In genomic region chr3:40073310-40074007, GRCh38 we compare ENCODE assay signal across 14 cellular contexts.
DNase-seq lines count a peak whose midpoint lies in the region; ATAC-seq and TF ChIP-seq lines count a peak whose summit lies in the region.
"Had no signal": no experiment of that assay in that cellular context is flagged by ENCODE, and none has a peak within 500 bp of the region (broad histone marks: within the 10 kb centered on the region; RNA-seq: fewer than 3 reads in every experiment).

No MANE protein-coding gene starts in this region.

- H3K27ac ChIP-seq in WERI-Rb-1 = no peak overlapping the region
- H3K27ac ChIP-seq in stomach = no peak overlapping the region

- no peak overlapping the region for H3K4me3 ChIP-seq in AG10803 (ENCODE audit: low read length)
- no peak overlapping the region for H3K4me3 ChIP-seq in HFF-Myc (replicated peaks; ENCODE audit: low read depth, low read length)
- no peak overlapping the region for H3K4me3 ChIP-seq in WERI-Rb-1 (ENCODE audit: low read depth, low read length)
- no peak overlapping the region for H3K4me3 ChIP-seq in stomach

- peak; percentile 20; the same call in 1 of the 2 replicates for TF ChIP-seq CTCF in AG10803 (conservative IDR thresholded peaks at IDR 0.05; ENCODE audit: low read length)
- peak; percentile 6 for TF ChIP-seq CTCF in HFF-Myc (IDR thresholded peaks at IDR 0.05; ENCODE audit: low read depth, low read length, missing control alignments)
- TF ChIP-seq CTCF in WERI-Rb-1 (IDR thresholded peaks at IDR 0.05; ENCODE audit: low read depth, low read length) = peak; percentile 31
- no peak for TF ChIP-seq CTCF in stomach (IDR thresholded peaks at IDR 0.05)

- no peak for TF ChIP-seq POLR2A in stomach (IDR thresholded peaks at IDR 0.05)

- TF ChIP-seq EP300 in stomach (IDR thresholded peaks at IDR 0.05) = no peak

- H3K9me3 ChIP-seq in WERI-Rb-1 (ENCODE audit: severe bottlenecking) (no peaks in the 10 kb centered on the region), stomach (no peaks in the 10 kb centered on the region)

- DNase-seq in AG10803 (ENCODE audit: low read depth) (no peak), HFF-Myc (ENCODE audit: extremely low read depth, low read depth) (no peak), WERI-Rb-1 (no peak), islet precursor cell (peak; percentile 82), stomach (no peak), nucleus accumbens (lab: John Stamatoyannopoulos, UW) (no peak)
- DNase-seq: activated CD4-positive, alpha-beta T cell treated with anti-CD3 and anti-CD28 coated beads for 36 hours; activated T-cell treated with anti-CD3 and anti-CD28 coated beads, Interleukin-2, amount 50 U/mL, for 72 hours; amniotic stem cell; DND-41; NCI-H2171; stimulated activated CD4-positive, alpha-beta T cell treated with anti-CD3 and anti-CD28 coated beads, Interleukin-2, amount 100 ng/mL, for 48 hours had no signal

- H3K36me3 ChIP-seq in WERI-Rb-1 (no peaks in the 10 kb centered on the region), stomach (no peaks in the 10 kb centered on the region)

- intact Hi-C loops in stomach (cut with DNase I; ENCODE audit: low total_unique reads) = no loop called here

- WGBS in stomach, 5 donors = 71 to 87% (median 76%) methylated on average over 11 of the region's 11 CpGs

- ATAC-seq in GM21423 (IDR thresholded peaks at IDR 0.05; ENCODE audit: unreplicated experiment) (no peak), GM18907 (IDR thresholded peaks at IDR 0.05; ENCODE audit: unreplicated experiment) (no peak)
- ATAC-seq: activated CD4-positive, alpha-beta T cell treated with anti-CD3 and anti-CD28 coated beads for 36 hours; activated T-cell treated with anti-CD3 and anti-CD28 coated beads, Interleukin-2, amount 50 U/mL, for 72 hours had no signal

- no peaks in the 10 kb centered on the region for H3K27me3 ChIP-seq in WERI-Rb-1 (ENCODE audit: insufficient read depth, low read depth, severe bottlenecking)
- H3K27me3 ChIP-seq in stomach = no peaks in the 10 kb centered on the region

- H3K4me1 ChIP-seq in stomach = no peaks in the 10 kb centered on the region

Comparison
In these comparisons a context has a peak if more than half of its experiments do, and no peak if none do; other contexts are left out.
1. CTCF ChIP-seq: peak in AG10803 (single experiment), HFF-Myc (single experiment) and WERI-Rb-1 (single experiment); none in stomach (0 of 7).